19 cellular contexts compared by ENCODE assay signal in the genomic region with DNA sequence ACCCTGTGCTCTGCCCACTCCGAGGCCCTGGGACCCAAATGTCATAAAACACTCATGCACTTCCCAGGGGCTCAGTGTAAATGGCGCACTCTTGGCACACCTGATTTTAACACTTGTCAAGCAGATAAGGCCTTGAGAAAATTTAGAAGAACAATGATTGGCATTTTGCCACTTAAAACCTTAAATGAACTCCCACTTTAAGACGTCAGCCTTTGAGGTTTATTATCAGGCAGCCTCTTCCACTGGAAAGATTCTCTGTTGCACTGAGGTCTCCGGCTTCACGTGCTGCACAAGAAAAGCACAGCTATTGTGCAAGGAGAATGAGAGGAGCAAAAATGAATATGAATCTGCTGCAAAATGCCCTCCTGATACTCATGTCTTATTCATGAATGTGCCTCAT. TPM values are rescaled to one million over a fixed set of nuclear protein-coding genes. Genes with fewer than 3 reads are reported as not detected.
A peak's percentile ranks its signal among the peaks of the same experiment; 100 is the strongest.
DNase-seq lines count a peak whose midpoint lies in the region; ATAC-seq, FAIRE-seq and TF ChIP-seq lines count a peak whose summit lies in the region.
"Had no signal": no experiment of that assay in that cellular context is flagged by ENCODE, and none has a peak within 500 bp of the region (broad histone marks: within the 10 kb centered on the region; RNA-seq: fewer than 3 reads in every experiment).

No MANE protein-coding gene starts in this region.

- TF ChIP-seq RAD21 in K562 (CRISPR knock-in tag; conservative IDR thresholded peaks at IDR 0.05 in 1 of 2, IDR thresholded peaks at IDR 0.05 in 1 of 2): no peak

- TF ChIP-seq EP300 in K562 (IDR thresholded peaks at IDR 0.05; ENCODE audit: low read length): no peak

- H3K4me1 ChIP-seq in right cardiac atrium (ENCODE audit: control insufficient read depth, insufficient read depth, low read length): no peaks in the 10 kb centered on the region
- peaks cover 4 to 7% of the 10 kb centered on the region in 2 experiments; a peak in 4 of 5 replicates for H3K4me1 ChIP-seq in K562 (replicated peaks in 1 of 2; ENCODE audit: control insufficient read depth in 2 of 2, insufficient read depth in 2 of 2, low read length in 2 of 2)

- H3K9ac ChIP-seq in K562 (ENCODE audit: insufficient read depth in 1 of 2, low read depth in 2 of 2, low read length in 2 of 2): no peak overlapping the region

- H2AFZ ChIP-seq in K562 (ENCODE audit: low read depth, low read length): no peak overlapping the region
- H2AFZ ChIP-seq: GM23338 had no signal

- BruUV-seq in K562 (replicated peaks; lab: Mats Ljungman, UMichigan): no TSS peak

- TF ChIP-seq POLR2A in K562 (conservative IDR thresholded peaks at IDR 0.05): no peak

- H3K27me3 ChIP-seq in right cardiac atrium (ENCODE audit: control insufficient read depth, insufficient read depth) (no peaks in the 10 kb centered on the region), K562 (ENCODE audit: control insufficient read depth in 2 of 2, insufficient read depth in 2 of 2, low read length in 2 of 2) (peaks cover 3 to 32% of the 10 kb centered on the region in 2 experiments; a peak in 3 of 5 replicates)

- FAIRE-seq in K562 (lab: Jason Lieb, UNC): no peak

- TF ChIP-seq CTCF in K562 (IDR thresholded peaks at IDR 0.05 in 2 of 3, conservative IDR thresholded peaks at IDR 0.05 in 1 of 3; ENCODE audit: insufficient read depth in 2 of 3, low read depth in 1 of 3, low read length in 3 of 3): no peak

- in situ Hi-C loops in K562 (cut with MboI): no loop called here

- H3K4me3 ChIP-seq in right cardiac atrium (ENCODE audit: low read length) (no peak overlapping the region), K562 (no peak overlapping the region)
- H3K4me3 ChIP-seq: GM23338 had no signal

- H3K27ac Mint-ChIP-seq in T-helper 17 cell: no peak overlapping the region
- H3K27ac Mint-ChIP-seq: CD4-positive, CD25-positive, alpha-beta regulatory T cell; GM23338 had no signal

- no peak overlapping the region for H3K4me2 ChIP-seq in K562 (ENCODE audit: insufficient read depth, low read length)
- H3K4me2 ChIP-seq: GM23338 had no signal

- H3K36me3 ChIP-seq in K562 (ENCODE audit: control insufficient read depth, insufficient read depth, low read length): no peaks in the 10 kb centered on the region

- H3K4me3 Mint-ChIP-seq in T-helper 17 cell: no peak overlapping the region
- H3K4me3 Mint-ChIP-seq: CD4-positive, CD25-positive, alpha-beta regulatory T cell; GM23338 had no signal

- ATAC-seq in right cardiac atrium (peak; percentile 56 to 84), Right ventricle myocardium superior (ENCODE audit: poor library complexity) (no peak), K562 (no peak), T-helper 17 cell (no peak)
- ATAC-seq: GM23338 had no signal

- H3K9me3 ChIP-seq in right cardiac atrium (ENCODE audit: control insufficient read depth, low read length): no peaks in the 10 kb centered on the region
- H3K9me3 ChIP-seq in K562 (replicated peaks; ENCODE audit: control insufficient read depth, insufficient read depth, low read depth, low read length): no peaks in the 10 kb centered on the region
- no peaks in the 10 kb centered on the region for H3K9me3 ChIP-seq in T-helper 17 cell (ENCODE audit: control insufficient read depth, low read length, poor library complexity, severe bottlenecking)

- no peaks in the 10 kb centered on the region for H3K9me1 ChIP-seq in K562 (ENCODE audit: control insufficient read depth, insufficient read depth, low read length)

- H3K4me1 Mint-ChIP-seq in T-helper 17 cell: no peaks in the 10 kb centered on the region
- H3K4me1 Mint-ChIP-seq: CD4-positive, CD25-positive, alpha-beta regulatory T cell had no signal

- H3K27ac ChIP-seq in right cardiac atrium (ENCODE audit: low read length) (no peak overlapping the region), K562 (ENCODE audit: extremely low read depth, low read depth, low read length) (no peak overlapping the region)
- H3K27ac ChIP-seq: RWPE1 had no signal

- H3K36me3 Mint-ChIP-seq in T-helper 17 cell (ENCODE audit: low read depth): no peaks in the 10 kb centered on the region
- H3K36me3 Mint-ChIP-seq: CD4-positive, CD25-positive, alpha-beta regulatory T cell had no signal

- 45% methylated on average over 5 of the region's 5 CpGs for WGBS in right cardiac atrium
- WGBS in K562 (ENCODE audit: insufficient coverage, low coverage, missing lambda C conversion rate): 10% methylated on average over 4 of the region's 5 CpGs

- intact Hi-C loops in right cardiac atrium (cut with DNase I): no loop called here
- intact Hi-C loops in Right ventricle myocardium superior (cut with DNase I): no loop called here
- intact Hi-C loops in K562 (cut with micrococcal nuclease): no loop called here

- no peaks in the 10 kb centered on the region for H3K79me2 ChIP-seq in K562 (ENCODE audit: control insufficient read depth, insufficient read depth, low read length)

- POLR2A ChIA-PET in K562 (lab: Yijun Ruan, JAX): interaction anchor here (0.9 to 1.4 kb wide), 2 partner anchors 12 to 18 kb away, joined by 3 read pairs; no protein-coding TSS in a partner anchor

- DNase-seq in right cardiac atrium: no peak
- DNase-seq in Right ventricle myocardium superior: no peak
- no peak for DNase-seq in K562 (ENCODE audit: extremely low read depth in 1 of 4, low spot score in 3 of 4)
- peak; percentile 35 for DNase-seq in kidney glomerular epithelial cell (lab: John Stamatoyannopoulos, UW)
- DNase-seq in occipital lobe (lab: John Stamatoyannopoulos, UW): no peak
- DNase-seq in activated CD4-positive, alpha-beta T cell treated with anti-CD3 and anti-CD28 coated beads, Interleukin-2, amount 50 U/mL, for 4 hours: no peak
- no peak for DNase-seq in T-helper 17 cell
- DNase-seq: ACHN; CD4-positive, CD25-positive, alpha-beta regulatory T cell; DND-41; GDM1; KG1; NCI-H1048; NCI-H146; NCI-H2081 treated with DMSO at 0.1 percent for 48 hours; NCI-H345; NCI-H526 treated with DMSO at 0.1 percent for 48 hours had no signal

- H4K20me1 ChIP-seq in K562 (replicated peaks; ENCODE audit: control insufficient read depth, insufficient read depth, low read length): no peaks in the 10 kb centered on the region; the same call in 1 of the 2 replicates

- H3K27me3 Mint-ChIP-seq in T-helper 17 cell: peaks cover 6% of the 10 kb centered on the region

- CTCF ChIA-PET in K562 (lab: Yijun Ruan, JAX; ENCODE audit: low intra/inter-chr PET ratio): no interaction called here

TF ChIP-seq in K562, 482 proteins besides CTCF, POLR2A, EP300 and RAD21 (continues in another document):
- TF ChIP-seq ZNF507 (tag; conservative IDR thresholded peaks at IDR 0.05) (no peak), KLF13 (tag; IDR thresholded peaks at IDR 0.05; ENCODE audit: borderline replicate concordance, low read depth) (no peak), KLF1 (tag; IDR thresholded peaks at IDR 0.05) (no peak), HOXB6 (CRISPR knock-in tag; IDR thresholded peaks at IDR 0.05; ENCODE audit: borderline replicate concordance) (no peak), ZNF561 (CRISPR knock-in tag; conservative IDR thresholded peaks at IDR 0.05) (no peak), CEBPB (tag; IDR thresholded peaks at IDR 0.05) (0 out of 2 replicates have a peak, but pooled peaks have one; percentile 17), ZNF766 (CRISPR knock-in tag; conservative IDR thresholded peaks at IDR 0.05) (0 out of 2 replicates have a peak, but pooled peaks have one; percentile 52), ZFP30 (CRISPR knock-in tag; IDR thresholded peaks at IDR 0.05; ENCODE audit: borderline replicate concordance) (no peak)
- TF ChIP-seq, protein P1, sequence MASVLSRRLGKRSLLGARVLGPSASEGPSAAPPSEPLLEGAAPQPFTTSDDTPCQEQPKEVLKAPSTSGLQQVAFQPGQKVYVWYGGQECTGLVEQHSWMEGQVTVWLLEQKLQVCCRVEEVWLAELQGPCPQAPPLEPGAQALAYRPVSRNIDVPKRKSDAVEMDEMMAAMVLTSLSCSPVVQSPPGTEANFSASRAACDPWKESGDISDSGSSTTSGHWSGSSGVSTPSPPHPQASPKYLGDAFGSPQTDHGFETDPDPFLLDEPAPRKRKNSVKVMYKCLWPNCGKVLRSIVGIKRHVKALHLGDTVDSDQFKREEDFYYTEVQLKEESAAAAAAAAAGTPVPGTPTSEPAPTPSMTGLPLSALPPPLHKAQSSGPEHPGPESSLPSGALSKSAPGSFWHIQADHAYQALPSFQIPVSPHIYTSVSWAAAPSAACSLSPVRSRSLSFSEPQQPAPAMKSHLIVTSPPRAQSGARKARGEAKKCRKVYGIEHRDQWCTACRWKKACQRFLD (CRISPR knock-in tag; IDR thresholded peaks at IDR 0.05): no peak
- TF ChIP-seq, protein P2, sequence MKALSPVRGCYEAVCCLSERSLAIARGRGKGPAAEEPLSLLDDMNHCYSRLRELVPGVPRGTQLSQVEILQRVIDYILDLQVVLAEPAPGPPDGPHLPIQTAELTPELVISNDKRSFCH (CRISPR knock-in tag; IDR thresholded peaks at IDR 0.05): no peak
- TF ChIP-seq, protein P2 (tag; IDR thresholded peaks at IDR 0.05): no peak

RNA-seq across cellular contexts. Expression of a gene that starts 38.5 kb away (rescaled TPM):
- total RNA-seq in right cardiac atrium: 100 to 1,000 TPM in 1 of 4 donors, 10 to 100 TPM in 3; 53.7 to 100 (median 87.8) TPM
- polyA plus RNA-seq in right cardiac atrium: 19.5 TPM
- 73.6 TPM for total RNA-seq in Right ventricle myocardium superior
- 106 and 127 TPM in 2 replicates for total RNA-seq in K562 (2011; cell fraction: chromatin; rRNA removed; ENCODE audit: low replicate concordance)
- 46.5 and 55.5 TPM in 2 replicates for total RNA-seq in K562 (2011; cell fraction: nucleolus; rRNA removed)
- 73.7 and 99.4 TPM in 2 replicates for total RNA-seq in K562 (2011; cell fraction: nucleoplasm; rRNA removed)
- total RNA-seq in K562 (2014; rRNA removed): 4.2 and 5.4 TPM in 2 replicates
- 4.8 and 5.5 TPM in 2 replicates for total RNA-seq in K562 (2014; rRNA removed; fragmentation: Illumina TruSeq; extraction: Trizol)
- 3.4 TPM in 2 replicates for total RNA-seq in K562 (2015; rRNA removed; fragmentation: Illumina TruSeq; extraction: Trizol)
- 28.6 and 34.2 TPM in 2 replicates for total RNA-seq in K562 (2021)
- polyA plus RNA-seq in K562 (2011; rRNA removed): 2.9 and 4.3 TPM in 2 replicates
- polyA plus RNA-seq in K562 (2011; cell fraction: cytosol; rRNA removed): 3.6 and 3.8 TPM in 2 replicates
- 41.4 and 54.7 TPM in 2 replicates for polyA plus RNA-seq in K562 (2011; cell fraction: nucleus; rRNA removed)
- 9.8 and 16.5 TPM in 2 replicates for polyA plus RNA-seq in K562 (2012)
- 9.0 and 11.1 TPM in 2 replicates for polyA plus RNA-seq in K562 (2014; fragmentation: Illumina TruSeq; extraction: Trizol)
- polyA plus RNA-seq in K562 (2014; fragmentation: Nextera tagmentation; extraction: Ambion mirVana): under 1 TPM; 0.38 to 0.55 TPM
- 8.4 and 8.6 TPM in 2 replicates for polyA plus RNA-seq in K562 (2014; rRNA removed)
- polyA minus RNA-seq in K562 (2011; rRNA and poly(A)+ RNA removed): 8.1 and 10.1 TPM in 2 replicates
- 9.3 and 15.4 TPM in 2 replicates for polyA minus RNA-seq in K562 (2011; cell fraction: cytosol; rRNA and poly(A)+ RNA removed)
- polyA minus RNA-seq in K562 (2011; cell fraction: nucleus; rRNA and poly(A)+ RNA removed): 19.8 and 28.4 TPM in 2 replicates
- total RNA-seq in occipital lobe: 6.7 TPM
- total RNA-seq in T-helper 17 cell: 10 to 100 TPM; 56.8 to 79.5 TPM

Comparison
In these comparisons a context has a peak if more than half of its experiments do, and no peak if none do; other contexts are left out.
1. ATAC-seq: peak in right cardiac atrium (2 of 2); none in Right ventricle myocardium superior (single experiment), K562 (single experiment) and T-helper 17 cell (single experiment).